ENCODE assay signal across 1 cellular context in genomic region chr14:91145396-91146160, GRCh38.
TF ChIP-seq lines count a peak whose summit lies in the region.

No MANE protein-coding gene starts in this region.

TF ChIP-seq in HepG2, 621 proteins besides CTCF, POLR2A, EP300 and RAD21:
- TF ChIP-seq ZFX (CRISPR knock-in tag; IDR thresholded peaks at IDR 0.05; ENCODE audit: low read depth) (no peak), POGZ (CRISPR knock-in tag; IDR thresholded peaks at IDR 0.05) (no peak), GMEB2 (CRISPR knock-in tag; IDR thresholded peaks at IDR 0.05; ENCODE audit: low read depth) (no peak), TRIM24 (CRISPR knock-in tag; IDR thresholded peaks at IDR 0.05) (no peak), ATF1 (CRISPR knock-in tag; IDR thresholded peaks at IDR 0.05) (no peak), MXD1 (CRISPR knock-in tag; IDR thresholded peaks at IDR 0.05) (no peak), ZNF776 (CRISPR knock-in tag; IDR thresholded peaks at IDR 0.05) (no peak), NFAT5 (CRISPR knock-in tag; IDR thresholded peaks at IDR 0.05) (no peak), TFDP1 (CRISPR knock-in tag; IDR thresholded peaks at IDR 0.05; ENCODE audit: borderline replicate concordance) (no peak), ZNF75D (CRISPR knock-in tag; IDR thresholded peaks at IDR 0.05; ENCODE audit: borderline replicate concordance) (no peak), PAWR (CRISPR knock-in tag; IDR thresholded peaks at IDR 0.05; ENCODE audit: borderline replicate concordance) (no peak), ZNF264 (CRISPR knock-in tag; IDR thresholded peaks at IDR 0.05) (no peak), PCBP1 (IDR thresholded peaks at IDR 0.05; ENCODE audit: borderline replicate concordance, low read depth, low read length) (no peak), ZNF614 (CRISPR knock-in tag; IDR thresholded peaks at IDR 0.05; ENCODE audit: borderline replicate concordance) (no peak), SIX4 (CRISPR knock-in tag; IDR thresholded peaks at IDR 0.05) (no peak), MAFK (conservative IDR thresholded peaks at IDR 0.05 in 1 of 2, IDR thresholded peaks at IDR 0.05 in 1 of 2; ENCODE audit: low read length in 2 of 2) (no peak), ZSCAN21 (CRISPR knock-in tag; IDR thresholded peaks at IDR 0.05; ENCODE audit: borderline replicate concordance) (no peak), ZNF709 (CRISPR knock-in tag; IDR thresholded peaks at IDR 0.05) (no peak)
